In genomic region chrX:14829643-14830042, GRCh38 we compare ENCODE assay signal across 33 cellular contexts. TPM values are rescaled to one million over a fixed set of nuclear protein-coding genes. Genes with fewer than 3 reads are reported as not detected.
"Had no signal": no experiment of that assay in that cellular context is flagged by ENCODE, and none has a peak within 500 bp of the region (broad histone marks: within the 10 kb centered on the region; RNA-seq: fewer than 3 reads in every experiment).

No MANE protein-coding gene starts in this region.

- H3K4me3 ChIP-seq: adrenal gland, breast epithelium, cardiac muscle cell, colonic mucosa, dorsolateral prefrontal cortex, esophagus squamous epithelium had no signal

- H3K36me3 Mint-ChIP-seq: brain had no signal

- H3K27me3 Mint-ChIP-seq: activated CD4-positive, alpha-beta T cell treated with anti-CD3 and anti-CD28 coated beads, Interleukin-2, amount 10 ng/mL, durations not matched to agents 24 days and 14 days; activated CD8-positive, alpha-beta memory T cell treated with anti-CD3 and anti-CD28 coated beads, Interleukin-2, amount 10 ng/mL, durations not matched to agents 7 days and 5 days; dendritic cell treated with granulocyte-macrophage colony-stimulating factor and Interleukin-4, amounts not matched to agents 40 ng/mL and 50 ng/mL, for 4 days had no signal

- ATAC-seq: activated CD4-positive, alpha-beta T cell treated with anti-CD3 and anti-CD28 coated beads for 36 hours; activated CD8-positive, alpha-beta memory T cell treated with anti-CD3 and anti-CD28 coated beads, Interleukin-2, amount 10 ng/mL, durations not matched to agents 7 days and 5 days; activated CD8-positive, alpha-beta T cell treated with anti-CD3 and anti-CD28 coated beads, Interleukin-2, amount 10 ng/mL, durations not matched to agents 7 days and 5 days; activated naive CD8-positive, alpha-beta T cell treated with anti-CD3 and anti-CD28 coated beads, Interleukin-2, amount 50 U/mL, for 24 hours had no signal

- DNase-seq: activated CD4-positive, alpha-beta memory T cell treated with anti-CD3 and anti-CD28 coated beads for 36 hours; activated CD4-positive, alpha-beta T cell treated with anti-CD3 and anti-CD28 coated beads for 36 hours; activated CD4-positive, alpha-beta T cell treated with anti-CD3 and anti-CD28 coated beads, Interleukin-2, amount 10 ng/mL, durations not matched to agents 24 days and 14 days; activated CD4-positive, CD25-positive, alpha-beta regulatory T cell; activated CD4-positive, CD25-positive, alpha-beta regulatory T cell treated with anti-CD3 and anti-CD28 coated beads, Interleukin-2, amount 50 U/mL, for 72 hours; activated CD8-positive, alpha-beta memory T cell treated with anti-CD3 and anti-CD28 coated beads, Interleukin-2, amount 10 ng/mL, durations not matched to agents 7 days and 5 days; activated CD8-positive, alpha-beta memory T cell treated with anti-CD3 and anti-CD28 coated beads, Interleukin-2, amount 50 U/mL, for 4 hours; activated CD8-positive, alpha-beta T cell treated with anti-CD3 and anti-CD28 coated beads, Interleukin-2, amount 10 ng/mL, durations not matched to agents 7 days and 5 days; activated effector memory CD4-positive, alpha-beta T cell treated with anti-CD3 and anti-CD28 coated beads, Interleukin-2, amount 50 U/mL, for 16 hours; activated naive CD4-positive, alpha-beta T cell treated with anti-CD3 and anti-CD28 coated beads for 36 hours; activated naive CD8-positive, alpha-beta T cell treated with anti-CD3 and anti-CD28 coated beads for 36 hours; activated naive CD8-positive, alpha-beta T cell treated with anti-CD3 and anti-CD28 coated beads, Interleukin-2, amount 50 U/mL, for 24 hours; activated T-cell treated with anti-CD3 and anti-CD28 coated beads, Interleukin-2, amount 50 U/mL, for 1 hour; activated T-cell treated with anti-CD3 and anti-CD28 coated beads, Interleukin-2, amount 50 U/mL, for 48 hours; adrenal gland; amygdala; aorta; central memory CD4-positive, alpha-beta T cell; cerebellar nuclear complex; colonic mucosa; dorsolateral prefrontal cortex; effector memory CD4-positive, alpha-beta T cell; esophagus squamous epithelium; foreskin fibroblast; T-helper 2 cell had no signal

- H3K4me3 Mint-ChIP-seq: activated CD4-positive, alpha-beta memory T cell treated with anti-CD3 and anti-CD28 coated beads for 36 hours; activated CD4-positive, alpha-beta T cell treated with anti-CD3 and anti-CD28 coated beads for 36 hours; activated CD4-positive, alpha-beta T cell treated with anti-CD3 and anti-CD28 coated beads, Interleukin-2, amount 10 ng/mL, durations not matched to agents 24 days and 14 days; activated CD8-positive, alpha-beta memory T cell treated with anti-CD3 and anti-CD28 coated beads, Interleukin-2, amount 10 ng/mL, durations not matched to agents 7 days and 5 days; activated CD8-positive, alpha-beta T cell treated with anti-CD3 and anti-CD28 coated beads, Interleukin-2, amount 10 ng/mL, durations not matched to agents 7 days and 5 days; activated naive CD4-positive, alpha-beta T cell treated with anti-CD3 and anti-CD28 coated beads for 36 hours; activated naive CD4-positive, alpha-beta T cell treated with anti-CD3 and anti-CD28 coated beads, Interleukin-2, amount 50 U/mL, for 24 hours; activated naive CD8-positive, alpha-beta T cell treated with anti-CD3 and anti-CD28 coated beads for 36 hours; activated naive CD8-positive, alpha-beta T cell treated with anti-CD3 and anti-CD28 coated beads, Interleukin-2, amount 50 U/mL, for 24 hours; activated T-helper 1 cell treated with anti-CD3 and anti-CD28 coated beads, Interleukin-12 subunit alpha, Interleukin-12 subunit beta, Interleukin-2, Interleukin-4 antibody, amounts not matched to agents 30 ng/mL and 10 ng/mL and 1 ng/mL, durations not matched to agents 14 hours and 24 hours and 36 hours; brain; dendritic cell treated with granulocyte-macrophage colony-stimulating factor and Interleukin-4, amounts not matched to agents 40 ng/mL and 50 ng/mL, for 4 days had no signal

- H3K27ac ChIP-seq: adrenal gland, breast epithelium, cardiac muscle cell, colonic mucosa, dorsolateral prefrontal cortex, epithelial cell of prostate, esophagus squamous epithelium had no signal

- H3K4me1 ChIP-seq: adrenal gland, breast epithelium, colonic mucosa, esophagus squamous epithelium had no signal

- H3K4me1 Mint-ChIP-seq: activated CD4-positive, alpha-beta T cell treated with anti-CD3 and anti-CD28 coated beads for 36 hours; activated CD4-positive, alpha-beta T cell treated with anti-CD3 and anti-CD28 coated beads, Interleukin-2, amount 10 ng/mL, durations not matched to agents 24 days and 14 days; activated CD8-positive, alpha-beta memory T cell treated with anti-CD3 and anti-CD28 coated beads, Interleukin-2, amount 10 ng/mL, durations not matched to agents 7 days and 5 days; activated naive CD4-positive, alpha-beta T cell treated with anti-CD3 and anti-CD28 coated beads, Interleukin-2, amount 50 U/mL, for 24 hours; activated naive CD8-positive, alpha-beta T cell treated with anti-CD3 and anti-CD28 coated beads for 36 hours had no signal

- H3K27ac Mint-ChIP-seq: activated CD4-positive, alpha-beta memory T cell treated with anti-CD3 and anti-CD28 coated beads for 36 hours; activated CD4-positive, alpha-beta T cell treated with anti-CD3 and anti-CD28 coated beads for 36 hours; activated CD4-positive, alpha-beta T cell treated with anti-CD3 and anti-CD28 coated beads, Interleukin-2, amount 10 ng/mL, durations not matched to agents 24 days and 14 days; activated CD8-positive, alpha-beta memory T cell treated with anti-CD3 and anti-CD28 coated beads, Interleukin-2, amount 10 ng/mL, durations not matched to agents 7 days and 5 days; activated CD8-positive, alpha-beta T cell treated with anti-CD3 and anti-CD28 coated beads, Interleukin-2, amount 10 ng/mL, durations not matched to agents 7 days and 5 days; activated naive CD4-positive, alpha-beta T cell treated with anti-CD3 and anti-CD28 coated beads for 36 hours; activated naive CD4-positive, alpha-beta T cell treated with anti-CD3 and anti-CD28 coated beads, Interleukin-2, amount 50 U/mL, for 24 hours; activated naive CD8-positive, alpha-beta T cell treated with anti-CD3 and anti-CD28 coated beads for 36 hours; activated naive CD8-positive, alpha-beta T cell treated with anti-CD3 and anti-CD28 coated beads, Interleukin-2, amount 50 U/mL, for 24 hours; activated T-helper 1 cell treated with anti-CD3 and anti-CD28 coated beads, Interleukin-12 subunit alpha, Interleukin-12 subunit beta, Interleukin-2, Interleukin-4 antibody, amounts not matched to agents 30 ng/mL and 10 ng/mL and 1 ng/mL, durations not matched to agents 14 hours and 24 hours and 36 hours; activated T-helper 2 cell treated with anti-CD3 and anti-CD28 coated beads, Interferon-gamma antibody, Interleukin-2, Interleukin-4, amounts not matched to agents 10 μg/mL and 5 μg/mL and 100 μg/mL, durations not matched to agents 14 hours and 24 hours and 36 hours; brain; dendritic cell treated with granulocyte-macrophage colony-stimulating factor and Interleukin-4, amounts not matched to agents 40 ng/mL and 50 ng/mL, for 4 days had no signal

- H3K36me3 ChIP-seq: adrenal gland, breast epithelium, cardiac muscle cell, colonic mucosa, esophagus squamous epithelium had no signal

- H3K9me3 Mint-ChIP-seq: activated CD4-positive, alpha-beta T cell treated with anti-CD3 and anti-CD28 coated beads, Interleukin-2, amount 10 ng/mL, durations not matched to agents 24 days and 14 days; activated naive CD4-positive, alpha-beta T cell treated with anti-CD3 and anti-CD28 coated beads, Interleukin-2, amount 50 U/mL, for 24 hours; activated T-helper 2 cell treated with anti-CD3 and anti-CD28 coated beads, Interferon-gamma antibody, Interleukin-2, Interleukin-4, amounts not matched to agents 10 μg/mL and 5 μg/mL and 100 μg/mL, durations not matched to agents 14 hours and 24 hours and 36 hours; dendritic cell treated with granulocyte-macrophage colony-stimulating factor and Interleukin-4, amounts not matched to agents 40 ng/mL and 50 ng/mL, for 4 days had no signal

- H3K9me3 ChIP-seq: adrenal gland, colonic mucosa, esophagus squamous epithelium had no signal

- H3K27me3 ChIP-seq: adrenal gland, cardiac muscle cell, colonic mucosa, esophagus squamous epithelium had no signal

RNA-seq across cellular contexts. Expression of gene FANCB, which starts 43.2 kb away (rescaled TPM):
- polyA plus RNA-seq: cardiac muscle cell had no signal
